Comparison of ENCODE assay signal across 1 cellular context in the genomic region with DNA sequence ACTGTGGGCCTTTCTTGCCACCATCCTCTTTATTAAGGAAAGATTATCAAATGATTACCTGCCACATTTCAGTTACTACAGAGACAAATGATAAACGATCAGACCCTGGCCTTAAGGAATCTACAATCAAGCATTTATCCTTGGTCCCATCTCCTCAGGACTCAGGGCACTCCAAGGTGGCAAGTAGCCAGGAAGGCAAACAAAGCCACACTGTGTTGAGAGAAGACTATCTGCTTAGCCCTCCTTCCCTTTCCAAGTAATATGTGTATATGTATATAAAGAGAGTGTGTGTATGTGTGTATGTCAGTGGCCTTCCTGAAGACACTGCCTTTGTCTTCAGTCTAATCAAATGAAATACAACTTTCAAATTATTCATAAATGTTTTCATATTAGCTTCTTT.
TF ChIP-seq lines count a peak whose summit lies in the region.

No MANE protein-coding gene starts in this region.

TF ChIP-seq in HepG2, 621 proteins besides CTCF, POLR2A, EP300 and RAD21:
- TF ChIP-seq AKAP8 (CRISPR knock-in tag; IDR thresholded peaks at IDR 0.05) (no peak), ZNF670 (CRISPR knock-in tag; IDR thresholded peaks at IDR 0.05; ENCODE audit: borderline replicate concordance) (no peak), ZNF451 (CRISPR knock-in tag; IDR thresholded peaks at IDR 0.05) (no peak), HMG20B (CRISPR knock-in tag; conservative IDR thresholded peaks at IDR 0.05) (no peak), ZNF33B (CRISPR knock-in tag; IDR thresholded peaks at IDR 0.05) (no peak), SETDB1 (CRISPR knock-in tag; IDR thresholded peaks at IDR 0.05; ENCODE audit: borderline replicate concordance) (no peak), ZNF362 (CRISPR knock-in tag; IDR thresholded peaks at IDR 0.05; ENCODE audit: borderline replicate concordance) (no peak), ZNF891 (CRISPR knock-in tag; IDR thresholded peaks at IDR 0.05) (no peak), ZNF350 (CRISPR knock-in tag; IDR thresholded peaks at IDR 0.05; ENCODE audit: borderline replicate concordance, low read depth) (no peak), MEF2D (CRISPR knock-in tag; IDR thresholded peaks at IDR 0.05) (no peak)
- TF ChIP-seq, protein P1, sequence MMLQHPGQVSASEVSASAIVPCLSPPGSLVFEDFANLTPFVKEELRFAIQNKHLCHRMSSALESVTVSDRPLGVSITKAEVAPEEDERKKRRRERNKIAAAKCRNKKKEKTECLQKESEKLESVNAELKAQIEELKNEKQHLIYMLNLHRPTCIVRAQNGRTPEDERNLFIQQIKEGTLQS (CRISPR knock-in tag; IDR thresholded peaks at IDR 0.05) = no peak
- TF ChIP-seq, protein P2, sequence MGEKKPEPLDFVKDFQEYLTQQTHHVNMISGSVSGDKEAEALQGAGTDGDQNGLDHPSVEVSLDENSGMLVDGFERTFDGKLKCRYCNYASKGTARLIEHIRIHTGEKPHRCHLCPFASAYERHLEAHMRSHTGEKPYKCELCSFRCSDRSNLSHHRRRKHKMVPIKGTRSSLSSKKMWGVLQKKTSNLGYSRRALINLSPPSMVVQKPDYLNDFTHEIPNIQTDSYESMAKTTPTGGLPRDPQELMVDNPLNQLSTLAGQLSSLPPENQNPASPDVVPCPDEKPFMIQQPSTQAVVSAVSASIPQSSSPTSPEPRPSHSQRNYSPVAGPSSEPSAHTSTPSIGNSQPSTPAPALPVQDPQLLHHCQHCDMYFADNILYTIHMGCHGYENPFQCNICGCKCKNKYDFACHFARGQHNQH (CRISPR knock-in tag; IDR thresholded peaks at IDR 0.05) = no peak
- TF ChIP-seq, protein P3, sequence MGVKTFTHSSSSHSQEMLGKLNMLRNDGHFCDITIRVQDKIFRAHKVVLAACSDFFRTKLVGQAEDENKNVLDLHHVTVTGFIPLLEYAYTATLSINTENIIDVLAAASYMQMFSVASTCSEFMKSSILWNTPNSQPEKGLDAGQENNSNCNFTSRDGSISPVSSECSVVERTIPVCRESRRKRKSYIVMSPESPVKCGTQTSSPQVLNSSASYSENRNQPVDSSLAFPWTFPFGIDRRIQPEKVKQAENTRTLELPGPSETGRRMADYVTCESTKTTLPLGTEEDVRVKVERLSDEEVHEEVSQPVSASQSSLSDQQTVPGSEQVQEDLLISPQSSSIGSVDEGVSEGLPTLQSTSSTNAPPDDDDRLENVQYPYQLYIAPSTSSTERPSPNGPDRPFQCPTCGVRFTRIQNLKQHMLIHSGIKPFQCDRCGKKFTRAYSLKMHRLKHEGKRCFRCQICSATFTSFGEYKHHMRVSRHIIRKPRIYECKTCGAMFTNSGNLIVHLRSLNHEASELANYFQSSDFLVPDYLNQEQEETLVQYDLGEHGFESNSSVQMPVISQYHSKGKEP (CRISPR knock-in tag; IDR thresholded peaks at IDR 0.05) = no peak
